ENCODE assay signal across 8 cellular contexts in the genomic region with DNA sequence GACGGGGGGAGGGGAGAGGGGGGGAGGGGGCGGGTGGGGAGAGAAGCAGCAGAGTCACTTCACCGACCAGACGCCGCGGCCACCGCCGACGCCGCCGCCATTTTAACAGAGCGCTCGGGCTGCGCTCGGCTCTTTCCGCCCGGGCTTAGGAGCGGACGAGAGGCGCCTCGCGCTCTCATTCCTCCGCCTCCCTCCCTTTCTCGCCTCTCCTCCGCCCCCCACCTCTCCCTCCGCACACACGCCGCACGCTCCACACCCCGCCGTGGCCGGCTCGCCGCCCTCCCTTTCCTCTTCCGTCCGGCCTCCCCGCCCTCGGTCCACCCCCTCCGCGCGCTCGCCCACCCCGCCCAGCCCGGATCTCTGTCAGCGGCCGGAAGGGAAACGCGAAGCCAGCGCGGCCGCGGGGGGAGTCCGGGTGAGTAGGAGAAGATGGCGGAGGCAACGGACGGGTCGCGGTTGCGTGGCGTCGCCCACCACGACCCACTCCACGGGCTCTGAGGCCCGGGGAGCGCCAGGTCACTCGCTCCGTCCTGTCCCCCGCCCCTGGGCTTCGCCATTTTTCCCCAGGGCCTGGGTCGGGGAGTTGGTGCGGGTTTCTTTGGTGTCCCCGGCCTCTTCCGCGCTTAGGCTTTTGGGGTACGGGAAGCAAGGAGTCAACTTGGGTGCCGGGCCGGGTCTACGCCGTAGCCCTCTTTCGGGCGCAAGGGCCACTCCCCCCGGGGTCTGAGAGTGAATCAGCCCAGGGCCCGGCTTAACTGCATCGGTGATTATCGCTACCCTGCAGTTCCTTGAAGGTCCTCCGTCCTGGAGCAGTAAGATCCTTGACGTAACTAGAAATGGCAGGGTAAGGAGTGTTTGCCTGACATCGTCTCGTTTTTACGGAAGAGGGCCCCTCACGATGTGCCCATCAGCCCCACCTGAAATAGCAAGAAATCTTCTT.
A peak's percentile ranks its signal among the peaks of the same experiment; 100 is the strongest.
DNase-seq lines count a peak whose midpoint lies in the region; ATAC-seq and TF ChIP-seq lines count a peak whose summit lies in the region.

Gene USP34 (minus strand): TSS at position 123 of the 940 bp plus-strand sequence. CDS start 395 bp downstream, outside the sequence.

- TF ChIP-seq POLR2A in GM19193 (IDR thresholded peaks at IDR 0.05; ENCODE audit: extremely low read depth, insufficient read depth, insufficient read length), result peak; percentile 95

- DNase-seq in AG20443 (ENCODE audit: low spot score), result peak; percentile 96
- DNase-seq in NCI-H524 (lab: John Stamatoyannopoulos, UW), result peak; percentile 75 to 86
- peak; percentile 85 to 90 for DNase-seq in activated CD4-positive, alpha-beta T cell treated with anti-CD3 and anti-CD28 coated beads for 4 hours
- peak; percentile 98 for DNase-seq in choroid plexus epithelial cell (ENCODE audit: low read depth)
- DNase-seq in kidney glomerular epithelial cell (lab: John Stamatoyannopoulos, UW), result peak; percentile 87
- peak; percentile 85 to 88 for DNase-seq in stimulated activated CD4-positive, alpha-beta T cell treated with anti-CD3 and anti-CD28 coated beads, Interleukin-15, amount 100 ng/mL, for 48 hours (ENCODE audit: low read depth in 2 of 2)

- ATAC-seq in HG03439 (IDR thresholded peaks at IDR 0.05; ENCODE audit: unreplicated experiment), result peak; percentile 66

- peak within 1 kb of the TSS; percentile 95 for H3K4me3 ChIP-seq in choroid plexus epithelial cell (ENCODE audit: low read depth, low read length)

- no peak for TF ChIP-seq CTCF in choroid plexus epithelial cell (conservative IDR thresholded peaks at IDR 0.05; ENCODE audit: low read depth, low read length)

Comparison
In these comparisons a context has a peak if more than half of its experiments do, and no peak if none do; other contexts are left out.
1. Peak in every context shown above with its lines: DNase-seq, ATAC-seq and H3K4me3 ChIP-seq.